In the genomic region with DNA sequence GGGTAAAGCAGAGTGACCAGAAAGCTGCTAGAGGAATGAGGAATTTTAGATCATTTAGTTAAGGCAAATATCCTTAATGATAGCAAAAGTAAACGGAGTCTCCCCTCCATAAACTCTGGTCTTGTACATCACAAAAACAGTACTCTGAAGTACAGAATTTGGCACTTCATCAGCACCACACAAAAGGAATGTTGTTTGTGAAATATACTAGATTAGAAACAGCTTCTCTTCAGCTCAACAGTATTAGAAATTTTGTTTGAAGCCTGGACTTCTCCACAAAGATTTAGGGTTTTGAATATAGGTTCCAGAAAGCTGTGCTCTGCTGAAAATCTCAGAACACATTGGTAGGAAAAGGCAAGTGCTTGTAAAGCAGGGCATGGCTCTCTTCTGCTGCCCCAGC, we compare ENCODE assay signal across 12 cellular contexts.
"Had no signal": no experiment of that assay in that cellular context is flagged by ENCODE, and none has a peak within 500 bp of the region (broad histone marks: within the 10 kb centered on the region; RNA-seq: fewer than 3 reads in every experiment).

No MANE protein-coding gene starts in this region.

- ATAC-seq: pancreas had no signal

- H3K4me3 Mint-ChIP-seq: endodermal cell; neural progenitor cell; T-helper 1 cell treated with Interleukin-12 subunit alpha and Interleukin-12 subunit beta and Interleukin-4 antibody, amounts not matched to agents 30 μg/mL and 1 μg/mL, for 36 hours had no signal

- H3K36me3 ChIP-seq: neural progenitor cell, pancreas had no signal

- H3K4me2 ChIP-seq: neural progenitor cell had no signal

- H3K9me3 Mint-ChIP-seq: endodermal cell; neural progenitor cell; T-helper 1 cell treated with Interleukin-12 subunit alpha and Interleukin-12 subunit beta and Interleukin-4 antibody, amounts not matched to agents 30 μg/mL and 1 μg/mL, for 36 hours had no signal

- H3K4me1 Mint-ChIP-seq: endodermal cell, neural progenitor cell had no signal

- H3K9me3 ChIP-seq: pancreas had no signal

- H3K4me3 ChIP-seq: neural progenitor cell, pancreas, skin epidermis had no signal

- H3K36me3 Mint-ChIP-seq: neural progenitor cell had no signal

- H3K27ac Mint-ChIP-seq: endodermal cell; neural progenitor cell; T-helper 1 cell treated with Interleukin-12 subunit alpha and Interleukin-12 subunit beta and Interleukin-4 antibody, amounts not matched to agents 30 μg/mL and 1 μg/mL, for 36 hours had no signal

- H3K27me3 ChIP-seq: neural progenitor cell, pancreas had no signal

- H3K9ac ChIP-seq: neural progenitor cell had no signal

- DNase-seq: activated CD4-positive, CD25-positive, alpha-beta regulatory T cell; activated naive CD4-positive, alpha-beta T cell treated with anti-CD3 and anti-CD28 coated beads, Interleukin-2, amount 50 U/mL, for 16 hours; amniotic stem cell; cerebellar nuclear complex; dermis blood vessel endothelial cell; endodermal cell; pancreas; retina had no signal

- H3K4me1 ChIP-seq: neural progenitor cell, pancreas had no signal

- H3K27ac ChIP-seq: neural progenitor cell, pancreas had no signal

- H2AFZ ChIP-seq: neural progenitor cell had no signal

- FAIRE-seq: pancreas, urothelium cell line had no signal
